Comparison of ENCODE assay signal across 13 cellular contexts in the genomic region with DNA sequence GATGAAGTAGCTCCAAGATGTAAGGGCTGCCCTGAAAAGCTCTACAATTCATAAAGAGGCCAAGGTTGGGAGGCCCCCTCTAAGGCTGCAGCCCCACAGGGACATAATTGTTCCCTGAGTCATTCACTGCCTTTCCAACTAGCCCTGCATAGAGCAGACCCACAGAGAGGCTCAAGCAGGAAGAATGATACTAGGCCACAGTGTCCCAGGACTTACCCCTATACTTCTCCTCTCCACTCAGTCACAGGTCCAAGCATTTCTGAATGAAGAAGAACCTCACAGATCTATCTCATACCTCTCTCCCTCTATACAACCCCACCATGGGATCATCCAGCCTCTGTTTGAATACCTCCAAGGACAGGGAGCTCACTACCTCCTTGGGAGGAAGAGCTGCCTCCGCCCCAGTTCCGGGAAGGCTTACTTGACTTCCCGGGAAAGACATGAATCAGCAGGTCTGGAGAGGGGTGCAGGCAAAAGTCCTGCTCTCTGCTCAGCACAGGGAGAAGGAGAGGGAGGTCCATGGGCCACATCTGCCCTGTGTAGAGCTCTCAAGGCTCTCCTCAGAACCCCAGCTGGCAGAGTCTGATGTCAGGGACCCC. TPM values are rescaled to one million over a fixed set of nuclear protein-coding genes. Genes with fewer than 3 reads are reported as not detected.
DNase-seq lines count a peak whose midpoint lies in the region; ATAC-seq and TF ChIP-seq lines count a peak whose summit lies in the region.
"Had no signal": no experiment of that assay in that cellular context is flagged by ENCODE, and none has a peak within 500 bp of the region (broad histone marks: within the 10 kb centered on the region; RNA-seq: fewer than 3 reads in every experiment).

No MANE protein-coding gene starts in this region.

- peak overlapping the region; percentile 67 to 71 for H3K18ac ChIP-seq in mesenchymal stem cell (ENCODE audit: low read depth in 1 of 2, low read length in 2 of 2)

- peak overlapping the region in 1 of 2 experiments; percentile 51 for H3K14ac ChIP-seq in mesenchymal stem cell (ENCODE audit: low read length in 2 of 2)

- H3K27ac ChIP-seq in brain microvascular endothelial cell, result peak overlapping the region; percentile 24
- H3K27ac ChIP-seq in mesenchymal stem cell (ENCODE audit: low read length, poor library complexity, severe bottlenecking), result peak overlapping the region; percentile 91
- H3K27ac ChIP-seq in heart left ventricle, result no peak overlapping the region

- intact Hi-C loops in heart left ventricle (cut with DNase I), result loop anchor here in 5 of 10 donors (5.0 kb wide), 2 partner anchors 171 to 176 kb away; no protein-coding TSS in a partner anchor

- TF ChIP-seq CTCF in brain microvascular endothelial cell (IDR thresholded peaks at IDR 0.05; ENCODE audit: low read depth, low read length, missing control alignments), result no peak
- TF ChIP-seq CTCF in heart left ventricle (IDR thresholded peaks at IDR 0.05), result no peak

- H3K4me1 ChIP-seq in mesenchymal stem cell (ENCODE audit: control insufficient read depth, insufficient read depth, low read depth, low read length), result peaks cover 32% of the 10 kb centered on the region
- peaks cover 0 to 8% (median 0%) of the 10 kb centered on the region in 12 donors for H3K4me1 ChIP-seq in heart left ventricle

- H2AFZ ChIP-seq in mesenchymal stem cell (ENCODE audit: low read depth, low read length), result peak overlapping the region; percentile 67

- peak overlapping the region in 1 of 2 experiments; percentile 77 for H3K23ac ChIP-seq in mesenchymal stem cell (ENCODE audit: low read length in 2 of 2)

- H3K4me2 ChIP-seq in mesenchymal stem cell (ENCODE audit: low read length, poor library complexity, severe bottlenecking), result peak overlapping the region; percentile 5

- peak overlapping the region; percentile 97 for H2AK5ac ChIP-seq in mesenchymal stem cell (ENCODE audit: low read length, severe bottlenecking)

- H3K27me3 ChIP-seq in brain microvascular endothelial cell (replicated peaks), result no peaks in the 10 kb centered on the region
- H3K27me3 ChIP-seq in mesenchymal stem cell (ENCODE audit: control insufficient read depth in 1 of 2, insufficient read depth in 1 of 2, low read length in 2 of 2), result peaks cover 0 to 6% of the 10 kb centered on the region in 2 experiments
- peaks cover 0 to 24% (median 0%) of the 10 kb centered on the region in 9 donors for H3K27me3 ChIP-seq in heart left ventricle
- H3K27me3 ChIP-seq: BE2C had no signal

- TF ChIP-seq POLR2A in heart left ventricle (IDR thresholded peaks at IDR 0.05), result no peak

- peak overlapping the region; percentile 2 to 91 for H2BK12ac ChIP-seq in mesenchymal stem cell (ENCODE audit: low read length in 2 of 2)

- no peaks in the 10 kb centered on the region for H3K36me3 Mint-ChIP-seq in activated naive CD8-positive, alpha-beta T cell treated with anti-CD3 and anti-CD28 coated beads for 36 hours

- H3K79me1 ChIP-seq in mesenchymal stem cell (replicated peaks; ENCODE audit: low read length, poor library complexity, severe bottlenecking), result no peaks in the 10 kb centered on the region

- H4K91ac ChIP-seq in mesenchymal stem cell (ENCODE audit: low read length), result peak overlapping the region; percentile 60

- peak overlapping the region; percentile 94 for H4K8ac ChIP-seq in mesenchymal stem cell (ENCODE audit: low read length)

- H3K27me3 Mint-ChIP-seq in activated naive CD8-positive, alpha-beta T cell treated with anti-CD3 and anti-CD28 coated beads for 36 hours, result peaks cover 10% of the 10 kb centered on the region

- H3K9me3 Mint-ChIP-seq in activated naive CD8-positive, alpha-beta T cell treated with anti-CD3 and anti-CD28 coated beads for 36 hours, result no peaks in the 10 kb centered on the region

- in situ Hi-C loops in brain microvascular endothelial cell (cut with HindIII; ENCODE audit: low pct_ligation_motif_present, low sequenced_read_pairs), result no loop called here

- no peak overlapping the region for H2BK15ac ChIP-seq in mesenchymal stem cell (ENCODE audit: low read depth, poor library complexity, severe bottlenecking)

- DNase-seq in AG08396 (ENCODE audit: low spot score), result peak; percentile 51
- DNase-seq in M059J (ENCODE audit: low read depth), result peak; percentile 80
- peak; percentile 75 for DNase-seq in brain microvascular endothelial cell
- DNase-seq in mesenchymal stem cell, result peak; percentile 78
- DNase-seq in activated naive CD8-positive, alpha-beta T cell treated with anti-CD3 and anti-CD28 coated beads for 36 hours, result no peak
- no peak for DNase-seq in NCI-H510A (lab: John Stamatoyannopoulos, UW)
- DNase-seq in heart left ventricle, result no peak
- DNase-seq: activated gamma-delta T cell; BE2C; NCI-H2107; occipital lobe; stimulated activated CD4-positive, alpha-beta T cell treated with anti-CD3 and anti-CD28 coated beads, Interleukin-1b, Interleukin-23, amount 100 ng/mL, for 48 hours had no signal

- H3K4ac ChIP-seq in mesenchymal stem cell (ENCODE audit: low read depth in 1 of 2, low read length in 2 of 2), result peak overlapping the region in 1 of 2 experiments; percentile 78

- peak overlapping the region; percentile 78 for H2BK120ac ChIP-seq in mesenchymal stem cell (ENCODE audit: low read depth, low read length)

- H3K27ac Mint-ChIP-seq in activated naive CD8-positive, alpha-beta T cell treated with anti-CD3 and anti-CD28 coated beads for 36 hours, result no peak overlapping the region

- H3K9me3 ChIP-seq in mesenchymal stem cell (ENCODE audit: control insufficient read depth, low read length) (no peaks in the 10 kb centered on the region), heart left ventricle (no peaks in the 10 kb centered on the region)
- H3K9me3 ChIP-seq: BE2C had no signal

- peaks cover 8% of the 10 kb centered on the region for H3K4me1 Mint-ChIP-seq in activated naive CD8-positive, alpha-beta T cell treated with anti-CD3 and anti-CD28 coated beads for 36 hours

- peak overlapping the region; percentile 74 for H3K9ac ChIP-seq in mesenchymal stem cell (ENCODE audit: low read length)

- 36% methylated on average over 3 of the region's 3 CpGs for WGBS in mesenchymal stem cell
- 57 to 77% (median 71%) methylated on average over 2 to 3 of the region's 3 CpGs for WGBS in heart left ventricle, 4 donors

- H3K4me3 ChIP-seq in brain microvascular endothelial cell (ENCODE audit: low read depth, low read length), result no peak overlapping the region
- peak overlapping the region in 1 of 2 experiments; percentile 46 for H3K4me3 ChIP-seq in mesenchymal stem cell (ENCODE audit: insufficient read depth in 1 of 2, low read depth in 1 of 2, low read length in 2 of 2)
- no peak overlapping the region for H3K4me3 ChIP-seq in heart left ventricle

- peak overlapping the region; percentile 77 for H2BK5ac ChIP-seq in mesenchymal stem cell (ENCODE audit: low read depth, low read length, poor library complexity, severe bottlenecking)

- H3K4me3 Mint-ChIP-seq in activated naive CD8-positive, alpha-beta T cell treated with anti-CD3 and anti-CD28 coated beads for 36 hours, result no peak overlapping the region

- H3K36me3 ChIP-seq in brain microvascular endothelial cell (replicated peaks) (no peaks in the 10 kb centered on the region), mesenchymal stem cell (ENCODE audit: control insufficient read depth in 1 of 2, insufficient read depth in 2 of 2, low read depth in 1 of 2, low read length in 2 of 2) (no peaks in the 10 kb centered on the region), heart left ventricle (no peaks in the 10 kb centered on the region)
- H3K36me3 ChIP-seq: BE2C had no signal

- ATAC-seq in HG03135 (IDR thresholded peaks at IDR 0.05; ENCODE audit: unreplicated experiment), result no peak
- no peak for ATAC-seq in heart left ventricle

RNA-seq across cellular contexts. Expression of gene SKIC8, which starts 6.9 kb away (rescaled TPM):
- 61.7 and 64.5 TPM in 2 replicates for total RNA-seq in M059J (2014; rRNA removed; shearing (Covaris generic))
- polyA plus RNA-seq in mesenchymal stem cell (2013, experiment 1 of 2), result 29.0 TPM
- 29.2 TPM for polyA plus RNA-seq in mesenchymal stem cell (2013, experiment 2 of 2)
- total RNA-seq in activated naive CD8-positive, alpha-beta T cell treated with anti-CD3 and anti-CD28 coated beads for 36 hours, result 10 to 100 TPM; 71.9 to 73.8 TPM
- 10 to 100 TPM; 20.8 to 34.4 (median 27.8) TPM for total RNA-seq in heart left ventricle
- 10 to 100 TPM; 28.2 to 50.2 TPM for polyA plus RNA-seq in heart left ventricle

RNA-seq across cellular contexts. Expression of gene CRABP1, which starts 33.9 kb away (rescaled TPM):
- total RNA-seq in M059J (2014; rRNA removed; shearing (Covaris generic)), result not detected in 2 replicates
- not detected for polyA plus RNA-seq in mesenchymal stem cell (2013, experiment 1 of 2)
- not detected for polyA plus RNA-seq in mesenchymal stem cell (2013, experiment 2 of 2)
- total RNA-seq in activated naive CD8-positive, alpha-beta T cell treated with anti-CD3 and anti-CD28 coated beads for 36 hours, result not detected
- under 1 TPM in 1 of 9 donors, not detected in 8; 0.46 TPM for total RNA-seq in heart left ventricle
- not detected for polyA plus RNA-seq in heart left ventricle

RNA-seq across cellular contexts. Expression of gene DNAJA4, which starts 41.9 kb away (rescaled TPM):
- 2.3 TPM in 1 of 2 replicates, not detected in the other for total RNA-seq in M059J (2014; rRNA removed; shearing (Covaris generic))
- polyA plus RNA-seq in mesenchymal stem cell (2013, experiment 1 of 2), result 0.12 TPM
- 0.05 TPM for polyA plus RNA-seq in mesenchymal stem cell (2013, experiment 2 of 2)
- 10 to 100 TPM; 36.8 to 39.3 TPM for total RNA-seq in activated naive CD8-positive, alpha-beta T cell treated with anti-CD3 and anti-CD28 coated beads for 36 hours
- 100 to 1,000 TPM in 4 of 9 donors, 10 to 100 TPM in 5; 63.0 to 503 (median 94.6) TPM for total RNA-seq in heart left ventricle
- polyA plus RNA-seq in heart left ventricle, result 100 to 1,000 TPM in 1 of 2 donors, 10 to 100 TPM in 1; 62.3 to 296 TPM

Comparison
In these comparisons a context has a peak if more than half of its experiments do, and no peak if none do; other contexts are left out.
1. DNase-seq: peak in AG08396 (single experiment), M059J (single experiment), brain microvascular endothelial cell (single experiment) and mesenchymal stem cell (single experiment); none in activated naive CD8-positive, alpha-beta T cell treated with anti-CD3 and anti-CD28 coated beads for 36 hours (single experiment), NCI-H510A (single experiment) and heart left ventricle (0 of 5).
2. H3K27ac ChIP-seq: peak in brain microvascular endothelial cell (single experiment) and mesenchymal stem cell (single experiment); none in heart left ventricle (0 of 12).
3. RNA of gene DNAJA4, which starts 41.9 kb away (total RNA-seq): 63.0 to 503 TPM in heart left ventricle and 36.8 to 39.3 TPM in activated naive CD8-positive, alpha-beta T cell treated with anti-CD3 and anti-CD28 coated beads for 36 hours; 2.3 TPM in M059J; every median in the first group is over 10 times any median in the second.